11 cellular contexts compared by ENCODE assay signal in the genomic region with DNA sequence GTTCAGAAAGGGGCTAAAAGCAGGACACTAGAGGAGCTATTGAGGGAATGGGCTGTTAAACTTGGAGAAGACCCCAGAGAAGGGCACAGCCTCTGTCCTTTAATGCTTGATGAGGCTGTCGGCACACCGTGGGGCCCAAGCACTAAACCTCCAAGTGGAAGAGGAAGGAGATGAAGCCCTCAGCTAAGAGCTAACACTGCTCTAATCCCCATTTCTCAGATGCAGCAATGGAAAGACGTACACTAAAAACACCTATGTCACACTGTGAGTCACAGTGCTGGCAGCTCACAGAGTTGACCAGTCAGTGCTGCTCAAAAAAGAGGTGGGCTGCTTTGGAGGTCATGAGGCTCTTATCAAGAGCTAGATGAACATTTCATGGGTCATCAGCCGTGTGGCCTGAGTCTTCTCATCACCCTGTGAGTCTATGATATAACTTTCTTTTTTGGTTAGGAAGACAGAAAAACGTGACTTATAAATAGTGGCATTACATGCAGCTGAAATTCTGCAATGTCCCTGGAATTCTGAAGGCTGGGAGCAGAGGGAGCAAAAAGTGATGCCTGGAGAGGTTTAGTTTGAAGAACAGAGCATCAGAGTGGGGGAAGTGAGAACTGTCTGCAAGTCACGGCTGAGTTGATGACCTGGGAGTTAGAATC. TPM values are rescaled to one million over a fixed set of nuclear protein-coding genes. Genes with fewer than 3 reads are reported as not detected.
DNase-seq lines count a peak whose midpoint lies in the region; ATAC-seq and TF ChIP-seq lines count a peak whose summit lies in the region.
"Had no signal": no experiment of that assay in that cellular context is flagged by ENCODE, and none has a peak within 500 bp of the region (broad histone marks: within the 10 kb centered on the region; RNA-seq: fewer than 3 reads in every experiment).

No MANE protein-coding gene starts in this region.

- H3K9ac ChIP-seq in OCI-LY1 (ENCODE audit: low read length), result peak overlapping the region; percentile 60

- no peak overlapping the region for H2AFZ ChIP-seq in OCI-LY1 (ENCODE audit: low read length)

- H3F3A ChIP-seq in OCI-LY1 (ENCODE audit: insufficient read depth, low read length), result peaks cover 10% of the 10 kb centered on the region; the same call in 1 of the 2 replicates

- H3K36me3 Mint-ChIP-seq in activated T-cell treated with anti-CD3 and anti-CD28 coated beads, Interleukin-2, amount 50 U/mL, for 4 hours (ENCODE audit: insufficient read depth), result peaks cover 57% of the 10 kb centered on the region
- H3K36me3 Mint-ChIP-seq in chondrocyte (ENCODE audit: low read depth), result no peaks in the 10 kb centered on the region

- H3K27ac Mint-ChIP-seq in chondrocyte (ENCODE audit: unreplicated experiment), result peak overlapping the region; percentile 20

- in situ Hi-C loops in HAP-1 (cut with MboI; ENCODE audit: low sequenced_read_pairs), result loop anchor here (10.0 kb wide), 1 partner anchor 174 kb away; no protein-coding TSS in a partner anchor

- H3K4me3 ChIP-seq in OCI-LY1 (ENCODE audit: low read depth, low read length, poor library complexity, severe bottlenecking), result no peak overlapping the region
- H3K4me3 ChIP-seq in thymus (ENCODE audit: low read length), result peak overlapping the region; percentile 13
- no peak overlapping the region for H3K4me3 ChIP-seq in HAP-1
- H3K4me3 ChIP-seq: lung had no signal

- WGBS in thymus, result 81% methylated on average over 6 of the region's 6 CpGs

- H3K4me2 ChIP-seq in OCI-LY1 (ENCODE audit: low read length), result peak overlapping the region; percentile 53

- no peaks in the 10 kb centered on the region for H3K9me3 Mint-ChIP-seq in activated T-cell treated with anti-CD3 and anti-CD28 coated beads, Interleukin-2, amount 50 U/mL, for 4 hours
- no peaks in the 10 kb centered on the region for H3K9me3 Mint-ChIP-seq in chondrocyte (ENCODE audit: low read depth)
- H3K9me3 Mint-ChIP-seq: CD14-positive monocyte had no signal

- TF ChIP-seq POLR2A in erythroblast (IDR thresholded peaks at IDR 0.05; ENCODE audit: low read length), result no peak

- ATAC-seq in activated T-cell treated with anti-CD3 and anti-CD28 coated beads, Interleukin-2, amount 50 U/mL, for 4 hours, result peak; percentile 72 to 78
- ATAC-seq in Right ventricle myocardium superior (ENCODE audit: poor library complexity), result no peak

- peak overlapping the region; percentile 64 for H3K4me3 Mint-ChIP-seq in activated T-cell treated with anti-CD3 and anti-CD28 coated beads, Interleukin-2, amount 50 U/mL, for 4 hours
- H3K4me3 Mint-ChIP-seq in chondrocyte (ENCODE audit: unreplicated experiment), result no peak overlapping the region
- H3K4me3 Mint-ChIP-seq: CD14-positive monocyte had no signal

- intact Hi-C loops in Right ventricle myocardium superior (cut with DNase I), result loop anchor here (5.0 kb wide), 1 partner anchor 172 kb away; no protein-coding TSS in a partner anchor

- no peaks in the 10 kb centered on the region for H3K9me2 ChIP-seq in OCI-LY1 (ENCODE audit: low read depth, low read length)

- no peak for DNase-seq in activated T-cell treated with anti-CD3 and anti-CD28 coated beads, Interleukin-2, amount 50 U/mL, for 4 hours
- DNase-seq in activated T-cell treated with anti-CD3 and anti-CD28 coated beads, Interleukin-2, amount 50 U/mL, for 1 hour, result no peak
- no peak for DNase-seq in chondrocyte (ENCODE audit: low spot score)
- no peak for DNase-seq in Right ventricle myocardium superior
- no peak for DNase-seq in erythroblast (lab: John Stamatoyannopoulos, UW)
- DNase-seq in HAP-1 (ENCODE audit: low spot score in 2 of 2), result no peak
- DNase-seq: dermis blood vessel endothelial cell had no signal

- H3K27me3 ChIP-seq in OCI-LY1 (ENCODE audit: insufficient read depth, low read length) (no peaks in the 10 kb centered on the region), thymus (ENCODE audit: control insufficient read depth, insufficient read depth) (no peaks in the 10 kb centered on the region), HAP-1 (ENCODE audit: low read depth) (no peaks in the 10 kb centered on the region)

- H3K27ac ChIP-seq in OCI-LY1 (ENCODE audit: low read depth, low read length, poor library complexity, severe bottlenecking) (peak overlapping the region; percentile 97), thymus (ENCODE audit: low read depth) (peak overlapping the region; percentile 58)

- H3K4me1 ChIP-seq in OCI-LY1 (ENCODE audit: insufficient read depth, low read length, severe bottlenecking) (peaks cover 69% of the 10 kb centered on the region), thymus (ENCODE audit: control insufficient read depth, insufficient read depth, low read length) (peaks cover 47% of the 10 kb centered on the region), HAP-1 (no peaks in the 10 kb centered on the region)

- peaks cover 36% of the 10 kb centered on the region for H3K36me3 ChIP-seq in OCI-LY1 (ENCODE audit: insufficient read depth, low read length)
- H3K36me3 ChIP-seq in thymus (ENCODE audit: control insufficient read depth, insufficient read depth), result peaks cover 55% of the 10 kb centered on the region
- no peaks in the 10 kb centered on the region for H3K36me3 ChIP-seq in HAP-1 (replicated peaks)

- TF ChIP-seq CTCF in OCI-LY1 (IDR thresholded peaks at IDR 0.05; ENCODE audit: low read length) (no peak), chondrocyte (IDR thresholded peaks at IDR 0.05) (no peak)

- no peaks in the 10 kb centered on the region for H3K9me3 ChIP-seq in OCI-LY1 (ENCODE audit: low read length)
- no peaks in the 10 kb centered on the region for H3K9me3 ChIP-seq in thymus (ENCODE audit: control insufficient read depth)
- H3K9me3 ChIP-seq in HAP-1, result no peaks in the 10 kb centered on the region

- no peaks in the 10 kb centered on the region for H3K27me3 Mint-ChIP-seq in activated T-cell treated with anti-CD3 and anti-CD28 coated beads, Interleukin-2, amount 50 U/mL, for 4 hours (ENCODE audit: low read depth)
- no peaks in the 10 kb centered on the region for H3K27me3 Mint-ChIP-seq in chondrocyte (ENCODE audit: low read depth)

- no peaks in the 10 kb centered on the region for H3K79me2 ChIP-seq in OCI-LY1 (ENCODE audit: insufficient read depth, low read length)

- H3K4me1 Mint-ChIP-seq in activated T-cell treated with anti-CD3 and anti-CD28 coated beads, Interleukin-2, amount 50 U/mL, for 4 hours (ENCODE audit: low read depth), result peaks cover 70% of the 10 kb centered on the region
- peaks cover 21% of the 10 kb centered on the region for H3K4me1 Mint-ChIP-seq in chondrocyte (ENCODE audit: low read depth)

- H4K20me1 ChIP-seq in OCI-LY1 (ENCODE audit: insufficient read depth, low read length), result no peaks in the 10 kb centered on the region

RNA-seq across cellular contexts. Expression of a gene that starts 21.5 kb away (rescaled TPM):
- 100 to 1,000 TPM; 130 to 192 (median 141) TPM for total RNA-seq in activated T-cell treated with anti-CD3 and anti-CD28 coated beads, Interleukin-2, amount 50 U/mL, for 4 hours
- total RNA-seq in chondrocyte (not detected in 3 replicates), Right ventricle myocardium superior (0.46 TPM)
- 82.1 TPM for polyA plus RNA-seq in thymus
- total RNA-seq: dermis blood vessel endothelial cell had no signal

Comparison
In these comparisons a context has a peak if more than half of its experiments do, and no peak if none do; other contexts are left out.
1. RNA of a gene that starts 21.5 kb away (total RNA-seq): 130 to 192 TPM in activated T-cell treated with anti-CD3 and anti-CD28 coated beads, Interleukin-2, amount 50 U/mL, for 4 hours; 0.46 TPM in Right ventricle myocardium superior (single experiment) and not detected in chondrocyte; every median in the first group is over 10 times any median in the second.